Comparison of ENCODE assay signal across 1 cellular context in the genomic region with DNA sequence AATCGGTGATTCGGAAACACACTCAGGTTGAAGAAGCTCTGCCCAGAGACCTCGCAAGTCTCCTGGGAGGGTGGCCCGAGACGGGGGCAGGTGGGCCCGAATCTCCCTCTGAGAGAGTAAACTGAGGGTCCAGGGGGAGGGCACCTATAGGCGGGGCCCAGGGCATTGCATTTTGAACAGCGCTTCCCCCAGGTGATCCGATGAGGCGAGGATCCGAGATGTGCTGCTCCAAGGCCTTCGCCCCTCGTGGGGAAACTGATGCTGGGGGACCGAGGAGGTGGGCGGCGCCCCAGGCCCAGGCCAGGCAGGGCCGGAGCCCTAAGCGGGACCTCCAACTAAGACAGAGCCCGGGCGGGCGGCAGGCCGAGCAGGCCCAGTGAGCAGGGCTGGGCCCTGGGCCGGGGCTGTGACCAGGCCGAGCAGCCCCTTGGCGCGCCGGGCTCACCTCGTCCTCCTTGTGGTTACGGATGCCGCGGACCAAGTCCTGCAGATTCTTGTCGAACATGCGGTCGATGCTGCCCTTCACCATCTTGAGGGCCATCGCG.
A peak's percentile ranks its signal among the peaks of the same experiment; 100 is the strongest.
TF ChIP-seq lines count a peak whose summit lies in the region.

No MANE protein-coding gene starts in this region.

TF ChIP-seq in HepG2, 621 proteins besides CTCF, POLR2A, EP300 and RAD21 (continued from another document and continues in another):
- TF ChIP-seq, protein P1, sequence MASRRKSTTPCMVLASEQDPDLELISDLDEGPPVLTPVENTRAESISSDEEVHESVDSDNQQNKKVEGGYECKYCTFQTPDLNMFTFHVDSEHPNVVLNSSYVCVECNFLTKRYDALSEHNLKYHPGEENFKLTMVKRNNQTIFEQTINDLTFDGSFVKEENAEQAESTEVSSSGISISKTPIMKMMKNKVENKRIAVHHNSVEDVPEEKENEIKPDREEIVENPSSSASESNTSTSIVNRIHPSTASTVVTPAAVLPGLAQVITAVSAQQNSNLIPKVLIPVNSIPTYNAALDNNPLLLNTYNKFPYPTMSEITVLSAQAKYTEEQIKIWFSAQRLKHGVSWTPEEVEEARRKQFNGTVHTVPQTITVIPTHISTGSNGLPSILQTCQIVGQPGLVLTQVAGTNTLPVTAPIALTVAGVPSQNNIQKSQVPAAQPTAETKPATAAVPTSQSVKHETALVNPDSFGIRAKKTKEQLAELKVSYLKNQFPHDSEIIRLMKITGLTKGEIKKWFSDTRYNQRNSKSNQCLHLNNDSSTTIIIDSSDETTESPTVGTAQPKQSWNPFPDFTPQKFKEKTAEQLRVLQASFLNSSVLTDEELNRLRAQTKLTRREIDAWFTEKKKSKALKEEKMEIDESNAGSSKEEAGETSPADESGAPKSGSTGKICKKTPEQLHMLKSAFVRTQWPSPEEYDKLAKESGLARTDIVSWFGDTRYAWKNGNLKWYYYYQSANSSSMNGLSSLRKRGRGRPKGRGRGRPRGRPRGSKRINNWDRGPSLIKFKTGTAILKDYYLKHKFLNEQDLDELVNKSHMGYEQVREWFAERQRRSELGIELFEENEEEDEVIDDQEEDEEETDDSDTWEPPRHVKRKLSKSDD (CRISPR knock-in tag; IDR thresholded peaks at IDR 0.05; ENCODE audit: low read depth), result peak; percentile 14; the same call in 1 of the 2 replicates
- TF ChIP-seq E2F1 (CRISPR knock-in tag; IDR thresholded peaks at IDR 0.05), result no peak
- peak; percentile 65; the same call in 1 of the 2 replicates for TF ChIP-seq ZNF552 (CRISPR knock-in tag; IDR thresholded peaks at IDR 0.05; ENCODE audit: borderline replicate concordance)
- no peak for TF ChIP-seq ZNF460 (CRISPR knock-in tag; IDR thresholded peaks at IDR 0.05; ENCODE audit: borderline replicate concordance)
- 0 out of 2 replicates have a peak, but pooled peaks have one; percentile 48 for TF ChIP-seq ZNF766 (CRISPR knock-in tag; IDR thresholded peaks at IDR 0.05; ENCODE audit: borderline replicate concordance)
- TF ChIP-seq GMEB1 (CRISPR knock-in tag; IDR thresholded peaks at IDR 0.05; ENCODE audit: borderline replicate concordance), result no peak
- 0 out of 2 replicates have a peak, but pooled peaks have one; percentile 18 for TF ChIP-seq ZNF263 (CRISPR knock-in tag; IDR thresholded peaks at IDR 0.05)
- TF ChIP-seq ZNF383 (CRISPR knock-in tag; IDR thresholded peaks at IDR 0.05; ENCODE audit: borderline replicate concordance), result no peak
- TF ChIP-seq KDM5B (CRISPR knock-in tag; IDR thresholded peaks at IDR 0.05; ENCODE audit: borderline replicate concordance), result peak; percentile 51; the same call in 1 of the 2 replicates
- TF ChIP-seq SRY (CRISPR knock-in tag; IDR thresholded peaks at IDR 0.05), result 0 out of 2 replicates have a peak, but pooled peaks have one; percentile 27
- 0 out of 2 replicates have a peak, but pooled peaks have one; percentile 36 for TF ChIP-seq ZNF160 (CRISPR knock-in tag; IDR thresholded peaks at IDR 0.05)
- TF ChIP-seq HNRNPK (IDR thresholded peaks at IDR 0.05; ENCODE audit: low read depth, low read length, poor library complexity, severe bottlenecking), result peak; percentile 5
- TF ChIP-seq ZFY (CRISPR knock-in tag; IDR thresholded peaks at IDR 0.05), result peak; percentile 91
- TF ChIP-seq AGO2 (optimal IDR thresholded peaks at IDR 0.05; ENCODE audit: low read depth, low read length), result peak; percentile 70
- peak; percentile 54; the same call in 1 of the 2 replicates for TF ChIP-seq AFF4 (CRISPR knock-in tag; IDR thresholded peaks at IDR 0.05)
- TF ChIP-seq ZMYM4 (CRISPR knock-in tag; IDR thresholded peaks at IDR 0.05), result peak; percentile 47; the same call in 1 of the 2 replicates
- peak; percentile 5; the same call in 1 of the 2 replicates for TF ChIP-seq ZNF280D (CRISPR knock-in tag; IDR thresholded peaks at IDR 0.05)
- no peak for TF ChIP-seq TRIM24 (CRISPR knock-in tag; IDR thresholded peaks at IDR 0.05)
- no peak for TF ChIP-seq CCDC6 (CRISPR knock-in tag; IDR thresholded peaks at IDR 0.05)
- peak; percentile 81; the same call in 1 of the 2 replicates for TF ChIP-seq SPEN (CRISPR knock-in tag; IDR thresholded peaks at IDR 0.05; ENCODE audit: low read depth)
- TF ChIP-seq AHR (CRISPR knock-in tag; IDR thresholded peaks at IDR 0.05), result no peak
- TF ChIP-seq ATAD3A (CRISPR knock-in tag; IDR thresholded peaks at IDR 0.05), result 0 out of 2 replicates have a peak, but pooled peaks have one; percentile 30
- no peak for TF ChIP-seq HDAC2 (CRISPR knock-in tag; IDR thresholded peaks at IDR 0.05)
- peak; percentile 15; the same call in 1 of the 2 replicates for TF ChIP-seq KLF12 (CRISPR knock-in tag; IDR thresholded peaks at IDR 0.05; ENCODE audit: borderline replicate concordance)
- 0 out of 2 replicates have a peak, but pooled peaks have one; percentile 38 for TF ChIP-seq ARNT2 (CRISPR knock-in tag; IDR thresholded peaks at IDR 0.05; ENCODE audit: low read depth)
- TF ChIP-seq ZZZ3 (CRISPR knock-in tag; IDR thresholded peaks at IDR 0.05; ENCODE audit: borderline replicate concordance), result 0 out of 2 replicates have a peak, but pooled peaks have one; percentile 43
- TF ChIP-seq RFXANK (CRISPR knock-in tag; IDR thresholded peaks at IDR 0.05), result no peak
- TF ChIP-seq CENPT (CRISPR knock-in tag; IDR thresholded peaks at IDR 0.05; ENCODE audit: low read depth), result 0 out of 2 replicates have a peak, but pooled peaks have one; percentile 41
- peak; percentile 88 for TF ChIP-seq ZFX (CRISPR knock-in tag; IDR thresholded peaks at IDR 0.05; ENCODE audit: low read depth)
- no peak for TF ChIP-seq SOX6 (IDR thresholded peaks at IDR 0.05)
- no peak for TF ChIP-seq SOX6 (CRISPR knock-in tag; IDR thresholded peaks at IDR 0.05)
- TF ChIP-seq HMGXB4 (CRISPR knock-in tag; IDR thresholded peaks at IDR 0.05; ENCODE audit: borderline replicate concordance in 1 of 2, low read depth in 1 of 2), result peak; percentile 26 to 53; a peak in 2 of 4 replicates
- no peak for TF ChIP-seq ZNF713 (CRISPR knock-in tag; IDR thresholded peaks at IDR 0.05)
- peak; percentile 60 for TF ChIP-seq UBTF (CRISPR knock-in tag; IDR thresholded peaks at IDR 0.05)
- 0 out of 2 replicates have a peak, but pooled peaks have one; percentile 20 for TF ChIP-seq ZNF264 (CRISPR knock-in tag; IDR thresholded peaks at IDR 0.05)
